20 cellular contexts compared by ENCODE assay signal in the genomic region with DNA sequence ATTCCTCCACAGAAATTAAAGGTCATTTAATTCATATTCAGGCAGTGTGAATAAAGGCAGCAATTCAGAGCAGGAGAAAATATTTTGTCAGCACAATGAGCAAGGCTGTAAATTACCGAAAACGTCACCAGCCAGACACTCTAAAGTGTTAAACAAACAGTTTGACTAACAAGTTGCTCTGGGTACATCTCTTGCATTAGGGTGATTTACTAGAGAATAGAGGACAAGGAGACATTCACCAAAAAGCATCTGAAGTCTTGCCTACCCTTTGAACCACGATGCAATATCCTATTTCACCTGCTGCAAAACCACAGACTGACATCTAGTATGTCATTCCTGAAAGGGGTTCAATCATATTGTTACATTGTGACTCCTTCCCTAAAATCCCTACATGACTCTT. TPM values are rescaled to one million over a fixed set of nuclear protein-coding genes. Genes with fewer than 3 reads are reported as not detected.
"Had no signal": no experiment of that assay in that cellular context is flagged by ENCODE, and none has a peak within 500 bp of the region (broad histone marks: within the 10 kb centered on the region; RNA-seq: fewer than 3 reads in every experiment).

No MANE protein-coding gene starts in this region.

- H3K36me3 ChIP-seq: colonic mucosa, prostate gland, right lobe of liver, transverse colon had no signal

- ATAC-seq: activated CD8-positive, alpha-beta T cell treated with anti-CD3 and anti-CD28 coated beads, Interleukin-2, amount 10 ng/mL, durations not matched to agents 7 days and 5 days; activated naive CD4-positive, alpha-beta T cell treated with anti-CD3 and anti-CD28 coated beads, Interleukin-2, amount 50 U/mL, for 72 hours; activated T-cell treated with anti-CD3 and anti-CD28 coated beads, Interleukin-2, amount 50 U/mL, for 72 hours; esophagus mucosa; left lobe of liver; right lobe of liver; stimulated activated naive CD8-positive, alpha-beta T cell treated with anti-CD3 and anti-CD28 coated beads, Interleukin-15, Interleukin-2, amounts not matched to agents 100 U/mL and 50 U/mL, for 24 hours had no signal

- H3K27me3 ChIP-seq: colonic mucosa, right lobe of liver had no signal

- H3K4me1 Mint-ChIP-seq: activated B cell treated with CpG ODN at 0.5 μM for 24 hours; activated CD4-positive, alpha-beta T cell treated with anti-CD3 and anti-CD28 coated beads, Interleukin-2, amount 10 ng/mL, durations not matched to agents 24 days and 14 days had no signal

- DNase-seq: activated B cell treated with CpG ODN at 0.5 μM for 24 hours; activated CD4-positive, alpha-beta T cell treated with anti-CD3 and anti-CD28 coated beads, Interleukin-2, amount 10 ng/mL, durations not matched to agents 24 days and 14 days; activated CD8-positive, alpha-beta memory T cell treated with anti-CD3 and anti-CD28 coated beads, Interleukin-2, amount 50 U/mL, for 4 hours; activated CD8-positive, alpha-beta T cell treated with anti-CD3 and anti-CD28 coated beads, Interleukin-2, amount 10 ng/mL, durations not matched to agents 7 days and 5 days; activated gamma-delta T cell; activated T-cell treated with anti-CD3 and anti-CD28 coated beads, Interleukin-2, amount 50 U/mL, for 72 hours; colonic mucosa; islet precursor cell; midbrain; right lobe of liver; stimulated activated naive CD8-positive, alpha-beta T cell treated with anti-CD3 and anti-CD28 coated beads, Interleukin-15, Interleukin-2, amounts not matched to agents 100 U/mL and 50 U/mL, for 24 hours; transverse colon had no signal

- H3K4me3 ChIP-seq: colonic mucosa, prostate gland, right lobe of liver, transverse colon had no signal

- H3K9me3 Mint-ChIP-seq: activated CD4-positive, alpha-beta T cell treated with anti-CD3 and anti-CD28 coated beads, Interleukin-2, amount 10 ng/mL, durations not matched to agents 24 days and 14 days; activated naive CD4-positive, alpha-beta T cell treated with anti-CD3 and anti-CD28 coated beads, Interleukin-2, amount 50 U/mL, for 72 hours had no signal

- H3K4me3 Mint-ChIP-seq: activated B cell treated with CpG ODN at 0.5 μM for 24 hours; activated CD4-positive, alpha-beta T cell treated with anti-CD3 and anti-CD28 coated beads, Interleukin-2, amount 10 ng/mL, durations not matched to agents 24 days and 14 days; activated CD8-positive, alpha-beta T cell treated with anti-CD3 and anti-CD28 coated beads, Interleukin-2, amount 10 ng/mL, durations not matched to agents 7 days and 5 days; activated T-cell treated with anti-CD3 and anti-CD28 coated beads, Interleukin-2, amount 50 U/mL, for 72 hours; neural crest cell had no signal

RNA-seq across cellular contexts. Expression of a gene that starts 27.1 kb away (rescaled TPM):
- total RNA-seq: activated B cell treated with CpG ODN at 0.5 μM for 24 hours; activated CD4-positive, alpha-beta T cell treated with anti-CD3 and anti-CD28 coated beads, Interleukin-2, amount 10 ng/mL, durations not matched to agents 24 days and 14 days; activated CD8-positive, alpha-beta T cell treated with anti-CD3 and anti-CD28 coated beads, Interleukin-2, amount 10 ng/mL, durations not matched to agents 7 days and 5 days; activated naive CD4-positive, alpha-beta T cell treated with anti-CD3 and anti-CD28 coated beads, Interleukin-2, amount 50 U/mL, for 72 hours; activated T-cell treated with anti-CD3 and anti-CD28 coated beads, Interleukin-2, amount 50 U/mL, for 72 hours; colonic mucosa; esophagus mucosa; left lobe of liver; lung microvascular endothelial cell; myocyte; neural crest cell; osteoblast; prostate gland; right lobe of liver; transverse colon had no signal
